In the genomic region with DNA sequence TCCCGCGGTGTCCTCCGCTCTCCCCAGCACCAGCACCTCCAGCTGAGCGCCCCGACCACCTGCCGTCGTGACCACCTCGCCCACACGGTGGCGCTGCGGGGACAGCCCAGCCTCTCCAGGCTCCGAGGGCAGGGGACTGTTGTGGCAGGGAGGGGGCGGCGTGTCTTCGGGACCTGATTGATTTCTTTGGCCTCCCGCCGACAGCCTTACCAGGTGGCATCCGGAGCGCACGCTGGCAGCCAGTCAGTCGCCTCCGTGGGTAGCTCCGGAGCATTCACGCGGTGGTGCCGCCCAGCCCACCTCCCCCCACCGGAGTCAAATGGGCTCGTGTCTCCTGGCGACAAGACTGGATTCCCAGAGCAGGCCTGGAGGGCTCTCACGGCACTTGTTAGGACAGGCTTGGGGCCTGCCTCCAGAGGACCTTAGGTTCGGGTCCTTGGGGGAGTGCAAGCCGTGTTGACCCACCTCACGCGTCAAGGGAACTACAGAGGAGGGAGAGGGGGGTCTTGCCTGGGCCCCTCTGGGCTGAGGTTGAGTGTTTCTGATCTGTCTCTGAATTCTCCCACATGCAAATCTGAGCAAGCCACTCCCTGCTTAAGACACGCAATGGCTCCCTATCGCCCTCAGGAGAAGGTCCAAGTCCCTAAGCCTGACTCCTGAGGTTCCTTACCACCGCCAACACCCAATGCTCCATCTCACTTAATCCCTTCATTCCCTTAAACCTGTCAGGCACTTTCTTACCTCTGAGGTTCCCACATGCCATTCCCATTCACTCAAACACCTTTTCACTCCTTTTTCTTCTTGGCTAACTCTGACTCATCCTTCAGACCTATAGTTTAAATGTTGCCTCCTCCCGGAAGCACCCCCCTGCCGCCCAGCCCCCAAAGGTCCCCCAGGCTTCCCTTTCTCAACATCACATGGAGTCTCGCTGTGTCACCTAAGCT, we compare ENCODE assay signal across 8 cellular contexts. TPM values are rescaled to one million over a fixed set of nuclear protein-coding genes. Genes with fewer than 3 reads are reported as not detected.
DNase-seq lines count a peak whose midpoint lies in the region; FAIRE-seq and TF ChIP-seq lines count a peak whose summit lies in the region.

No MANE protein-coding gene starts in this region.

- peaks cover 8% of the 10 kb centered on the region for H3K27me3 Mint-ChIP-seq in activated T-helper 2 cell treated with anti-CD3 and anti-CD28 coated beads, Interferon-gamma antibody, Interleukin-2, Interleukin-4, amounts not matched to agents 10 μg/mL and 5 μg/mL and 100 μg/mL, durations not matched to agents 14 hours and 24 hours and 36 hours (ENCODE audit: low read depth)

- H3K4me1 Mint-ChIP-seq in activated T-helper 2 cell treated with anti-CD3 and anti-CD28 coated beads, Interferon-gamma antibody, Interleukin-2, Interleukin-4, amounts not matched to agents 10 μg/mL and 5 μg/mL and 100 μg/mL, durations not matched to agents 14 hours and 24 hours and 36 hours (ENCODE audit: low read depth), result no peaks in the 10 kb centered on the region

- no TSS peak for BruUV-seq in A673 (replicated peaks; lab: Mats Ljungman, UMichigan)

- no peak overlapping the region for H3K27ac Mint-ChIP-seq in activated T-helper 2 cell treated with anti-CD3 and anti-CD28 coated beads, Interferon-gamma antibody, Interleukin-2, Interleukin-4, amounts not matched to agents 10 μg/mL and 5 μg/mL and 100 μg/mL, durations not matched to agents 14 hours and 24 hours and 36 hours

- POLR2A ChIA-PET in A673 (lab: Charles Lee; ENCODE audit: low non-redundant PET), result no interaction called here

- TF ChIP-seq EP300 in stomach (IDR thresholded peaks at IDR 0.05), result no peak

- no peak overlapping the region for H2AFZ ChIP-seq in neuron (ENCODE audit: low read depth, low read length)

- H3K4me3 ChIP-seq in A673 (ENCODE audit: low read depth, low read length, poor library complexity, severe bottlenecking) (peak overlapping the region; percentile 33), foreskin fibroblast (ENCODE audit: low read depth in 1 of 2, low read length in 2 of 2) (peak overlapping the region; percentile 32 to 48), neuron (ENCODE audit: low read length) (peak overlapping the region; percentile 26), stomach (peak overlapping the region; percentile 30 to 46 (median 38))

- no peak for TF ChIP-seq POLR2A in stomach (IDR thresholded peaks at IDR 0.05)

- H3K36me3 ChIP-seq in A673 (ENCODE audit: insufficient read depth, low read length, poor library complexity, severe bottlenecking), result no peaks in the 10 kb centered on the region
- H3K36me3 ChIP-seq in neuron (ENCODE audit: insufficient read depth, low read length), result no peaks in the 10 kb centered on the region
- H3K36me3 ChIP-seq in stomach, result no peaks in the 10 kb centered on the region

- H3K27ac ChIP-seq in A673 (ENCODE audit: low read depth, low read length, poor library complexity, severe bottlenecking) (no peak overlapping the region), stomach (peak overlapping the region in 1 of 5 donors; percentile 35)

- H3K4me3 Mint-ChIP-seq in activated T-helper 2 cell treated with anti-CD3 and anti-CD28 coated beads, Interferon-gamma antibody, Interleukin-2, Interleukin-4, amounts not matched to agents 10 μg/mL and 5 μg/mL and 100 μg/mL, durations not matched to agents 14 hours and 24 hours and 36 hours (ENCODE audit: low read depth), result no peak overlapping the region

- CTCF ChIA-PET in A673 (lab: Charles Lee), result interaction anchor here (0.6 to 1.7 kb wide), 4 partner anchors 43 to 168 kb away, joined by 3 to 5 read pairs (median 3); no protein-coding TSS in a partner anchor

- H3K4me1 ChIP-seq in A673 (ENCODE audit: insufficient read depth, low read length, poor library complexity, severe bottlenecking) (peaks cover 2% of the 10 kb centered on the region), neuron (ENCODE audit: insufficient read depth, low read length) (peaks cover 3% of the 10 kb centered on the region), stomach (peaks cover 14 to 20% (median 18%) of the 10 kb centered on the region in 4 donors)

- DNase-seq in A673 (ENCODE audit: low spot score) (peak; percentile 86), GM18507 (ENCODE audit: extremely low spot score, insufficient read length, low read depth) (peak; percentile 36), KBM-7 (peak; percentile 91), RPMI7951 (ENCODE audit: low read depth) (peak; percentile 44), foreskin fibroblast (peak; percentile 33 to 78), stomach (peak; percentile 84)
- DNase-seq in activated T-helper 2 cell treated with anti-CD3 and anti-CD28 coated beads, Interferon-gamma antibody, Interleukin-2, Interleukin-4, amounts not matched to agents 10 μg/mL and 5 μg/mL and 100 μg/mL, durations not matched to agents 14 hours and 24 hours and 36 hours (ENCODE audit: low spot score), result peak; percentile 61

- no peaks in the 10 kb centered on the region for H3K27me3 ChIP-seq in A673 (replicated peaks; ENCODE audit: insufficient read depth, low read depth, low read length, poor library complexity)
- H3K27me3 ChIP-seq in neuron (ENCODE audit: insufficient read depth, low read length), result peaks cover 8% of the 10 kb centered on the region
- H3K27me3 ChIP-seq in stomach, result no peaks in the 10 kb centered on the region

- in situ Hi-C loops in KBM-7 (cut with MboI; ENCODE audit: low pct_unique_long_range_greater_than_20kb, low sequenced_read_pairs), result no loop called here

- no peaks in the 10 kb centered on the region for H3K36me3 Mint-ChIP-seq in activated T-helper 2 cell treated with anti-CD3 and anti-CD28 coated beads, Interferon-gamma antibody, Interleukin-2, Interleukin-4, amounts not matched to agents 10 μg/mL and 5 μg/mL and 100 μg/mL, durations not matched to agents 14 hours and 24 hours and 36 hours (ENCODE audit: low read depth)

- no peaks in the 10 kb centered on the region for H3K9me3 Mint-ChIP-seq in activated T-helper 2 cell treated with anti-CD3 and anti-CD28 coated beads, Interferon-gamma antibody, Interleukin-2, Interleukin-4, amounts not matched to agents 10 μg/mL and 5 μg/mL and 100 μg/mL, durations not matched to agents 14 hours and 24 hours and 36 hours

- peak; percentile 48 for FAIRE-seq in GM18507 (lab: Jason Lieb, UNC)

- H3K9me3 ChIP-seq in A673 (ENCODE audit: low read depth, low read length, poor library complexity, severe bottlenecking), result no peaks in the 10 kb centered on the region
- no peaks in the 10 kb centered on the region for H3K9me3 ChIP-seq in neuron (ENCODE audit: low read length)
- no peaks in the 10 kb centered on the region for H3K9me3 ChIP-seq in stomach

- peak; percentile 96 for TF ChIP-seq CTCF in A673 (conservative IDR thresholded peaks at IDR 0.05; ENCODE audit: low read depth, low read length)
- peak; percentile 88 for TF ChIP-seq CTCF in foreskin fibroblast (IDR thresholded peaks at IDR 0.05; ENCODE audit: low read depth, low read length)
- peak in 6 of 7 experiments; percentile 29 to 93 (median 90) for TF ChIP-seq CTCF in stomach (IDR thresholded peaks at IDR 0.05)

- intact Hi-C loops in A673 (cut with micrococcal nuclease; ENCODE audit: unreplicated experiment), result loop anchor here (5.0 kb wide), 3 partner anchors 66 to 146 kb away; no protein-coding TSS in a partner anchor
- intact Hi-C loops in activated T-helper 2 cell treated with anti-CD3 and anti-CD28 coated beads, Interferon-gamma antibody, Interleukin-2, Interleukin-4, amounts not matched to agents 10 μg/mL and 5 μg/mL and 100 μg/mL, durations not matched to agents 14 hours and 24 hours and 36 hours (cut with micrococcal nuclease), result loop anchor here (2.0 kb wide), 1 partner anchor 442 kb away; no protein-coding TSS in a partner anchor
- intact Hi-C loops in stomach (cut with DNase I; ENCODE audit: low total_unique reads), result no loop called here

- WGBS in stomach, 5 donors, result 18 to 35% (median 21%) methylated on average over 25 to 40 of the region's 40 CpGs

RNA-seq across cellular contexts. Expression of a gene that starts 51.2 kb away (rescaled TPM):
- total RNA-seq in A673 (2021) (not detected in 2 replicates), stomach (10 to 100 TPM in 1 of 5 donors, 1 to 10 TPM in 3, not detected in 1; 7.0 to 19.6 (median 7.1) TPM)
- total RNA-seq in RPMI7951 (2014; rRNA removed; shearing (Covaris generic)), result not detected in 2 replicates
- not detected in 2 replicates for total RNA-seq in activated T-helper 2 cell treated with anti-CD3 and anti-CD28 coated beads, Interferon-gamma antibody, Interleukin-2, Interleukin-4, amounts not matched to agents 10 μg/mL and 5 μg/mL and 100 μg/mL, durations not matched to agents 14 hours and 24 hours and 36 hours
- 10 to 100 TPM in 1 of 3 donors, 1 to 10 TPM in 2; 6.2 to 14.2 (median 8.1) TPM for polyA plus RNA-seq in stomach

Comparison
In these comparisons a context has a peak if more than half of its experiments do, and no peak if none do; other contexts are left out.
1. DNase-seq: peak in every context shown above with its lines; median percentile 91 in KBM-7; 86 in A673; 84 in stomach; 61 in activated T-helper 2 cell treated with anti-CD3 and anti-CD28 coated beads, Interferon-gamma antibody, Interleukin-2, Interleukin-4, amounts not matched to agents 10 μg/mL and 5 μg/mL and 100 μg/mL, durations not matched to agents 14 hours and 24 hours and 36 hours; 56 in foreskin fibroblast; 44 in RPMI7951; 36 in GM18507.